ENCODE assay signal across 29 cellular contexts in genomic region chr1:5484451-5485165, GRCh38.
A peak's percentile ranks its signal among the peaks of the same experiment; 100 is the strongest.
DNase-seq lines count a peak whose midpoint lies in the region; ATAC-seq, FAIRE-seq and TF ChIP-seq lines count a peak whose summit lies in the region.
"Had no signal": no experiment of that assay in that cellular context is flagged by ENCODE, and none has a peak within 500 bp of the region (broad histone marks: within the 10 kb centered on the region; RNA-seq: fewer than 3 reads in every experiment).

No MANE protein-coding gene starts in this region.

- H3K4me2 ChIP-seq in GM23338 (no peak overlapping the region), H1 (ENCODE audit: insufficient read depth in 1 of 2, low read depth in 2 of 2, low read length in 2 of 2) (no peak overlapping the region), neuronal stem cell (ENCODE audit: insufficient read depth, low read length, poor library complexity, severe bottlenecking) (no peak overlapping the region), smooth muscle cell (no peak overlapping the region)
- H3K4me2 ChIP-seq: BLaER1 had no signal

- H2AK5ac ChIP-seq in H1 (ENCODE audit: low read depth, low read length) (0 out of 2 replicates have a peak overlapping the region, but pooled peaks have one; percentile 39), neuronal stem cell (ENCODE audit: low read depth, low read length) (no peak overlapping the region)

- H3K4me1 ChIP-seq in GM23338 (ENCODE audit: insufficient read depth) (no peaks in the 10 kb centered on the region), H1 (replicated peaks in 1 of 4; ENCODE audit: control insufficient read depth in 3 of 4, insufficient read depth in 4 of 4, low read length in 3 of 4) (no peaks in the 10 kb centered on the region; a peak in 1 of 7 replicates), neuronal stem cell (ENCODE audit: control insufficient read depth in 2 of 2, insufficient read depth in 1 of 2, low read depth in 1 of 2, low read length in 2 of 2) (peaks cover 0 to 4% of the 10 kb centered on the region in 2 donors), spleen (no peaks in the 10 kb centered on the region), smooth muscle cell (ENCODE audit: low read depth) (no peaks in the 10 kb centered on the region), foreskin keratinocyte (no peaks in the 10 kb centered on the region)
- H3K4me1 ChIP-seq: BE2C had no signal

- H4K20me1 ChIP-seq in GM23338 (replicated peaks; ENCODE audit: insufficient read depth) (no peaks in the 10 kb centered on the region), H1 (replicated peaks in 1 of 2; ENCODE audit: control insufficient read depth in 1 of 2, insufficient read depth in 2 of 2, low read length in 2 of 2) (peaks cover 0 to 2% of the 10 kb centered on the region in 2 experiments), smooth muscle cell (ENCODE audit: low read depth) (no peaks in the 10 kb centered on the region)
- H4K20me1 ChIP-seq: BLaER1 had no signal

- H3K27me3 Mint-ChIP-seq in GM23338 (ENCODE audit: insufficient read depth, low read depth, poor library complexity): peaks cover 7% of the 10 kb centered on the region
- peaks cover 13% of the 10 kb centered on the region for H3K27me3 Mint-ChIP-seq in endothelial cell (ENCODE audit: unreplicated experiment)
- H3K27me3 Mint-ChIP-seq: CD4-positive, CD25-positive, alpha-beta regulatory T cell had no signal

- H3K9ac ChIP-seq in H1 (replicated peaks in 1 of 4; ENCODE audit: extremely low read depth in 1 of 4, low read depth in 3 of 4, low read length in 3 of 4): no peak overlapping the region
- H3K9ac ChIP-seq in neuronal stem cell (ENCODE audit: low read depth, low read length, poor library complexity): no peak overlapping the region
- no peak overlapping the region for H3K9ac ChIP-seq in smooth muscle cell (ENCODE audit: low read depth)
- H3K9ac ChIP-seq: BLaER1 had no signal

- H2BK120ac ChIP-seq in H1 (replicated peaks; ENCODE audit: low read depth, low read length): no peak overlapping the region
- H2BK120ac ChIP-seq in neuronal stem cell (ENCODE audit: low read depth, low read length): no peak overlapping the region

- H3K27ac Mint-ChIP-seq in GM23338 (peak overlapping the region; percentile 53; the same call in 1 of the 2 replicates), endothelial cell (ENCODE audit: unreplicated experiment) (no peak overlapping the region)
- no peak overlapping the region for H3K27ac Mint-ChIP-seq in stimulated activated effector memory CD8-positive, alpha-beta T cell treated with anti-CD3 and anti-CD28 coated beads, Interleukin-12 subunit alpha, Interleukin-12 subunit beta, amount 100 ng/mL, for 72 hours

- CTCF ChIA-PET in H1 (lab: Charles Lee; ENCODE audit: partially characterized antibody): interaction anchor here (0.8 to 1.2 kb wide), 3 partner anchors 28 to 270 kb away, joined by 3 read pairs; no protein-coding TSS in a partner anchor

- H4K5ac ChIP-seq in H1 (ENCODE audit: insufficient read length, low read depth, low read length): no peak overlapping the region

- H3K14ac ChIP-seq in H1 (ENCODE audit: insufficient read length) (no peak overlapping the region), neuronal stem cell (ENCODE audit: low read length) (peak overlapping the region; percentile 3)

- no peak overlapping the region for H2BK20ac ChIP-seq in H1 (ENCODE audit: low read length)

- no peak for ATAC-seq in GM23338
- ATAC-seq in foreskin keratinocyte: no peak
- no peak for ATAC-seq in stimulated activated effector memory CD8-positive, alpha-beta T cell treated with anti-CD3 and anti-CD28 coated beads, Interleukin-12 subunit alpha, Interleukin-12 subunit beta, amount 100 ng/mL, for 72 hours

- H3K9me3 ChIP-seq in H1 (ENCODE audit: insufficient read depth in 2 of 2, low read depth in 1 of 2, low read length in 1 of 2) (no peaks in the 10 kb centered on the region), neuronal stem cell (replicated peaks in 1 of 2; ENCODE audit: control insufficient read depth in 2 of 2, insufficient read depth in 1 of 2, low read depth in 1 of 2, low read length in 2 of 2) (peaks cover 0 to 2% of the 10 kb centered on the region in 2 donors), spleen (no peaks in the 10 kb centered on the region), smooth muscle cell (replicated peaks; ENCODE audit: low read depth) (no peaks in the 10 kb centered on the region)
- H3K9me3 ChIP-seq: BE2C, BLaER1 had no signal

- peaks cover 5% of the 10 kb centered on the region; the same call in 1 of the 2 replicates for H3K23me2 ChIP-seq in H1 (ENCODE audit: low read depth, low read length)

- H3K79me2 ChIP-seq in GM23338 (replicated peaks; ENCODE audit: insufficient read depth): no peaks in the 10 kb centered on the region
- H3K79me2 ChIP-seq in H1 (ENCODE audit: control insufficient read depth in 1 of 2, insufficient read depth in 2 of 2, low read length in 2 of 2): no peaks in the 10 kb centered on the region
- H3K79me2 ChIP-seq in smooth muscle cell (ENCODE audit: low read depth): no peaks in the 10 kb centered on the region

- H3K18ac ChIP-seq in H1 (ENCODE audit: extremely low read depth, low read length): no peak overlapping the region
- H3K18ac ChIP-seq in neuronal stem cell (ENCODE audit: low read length): no peak overlapping the region

- no peak overlapping the region for H2BK12ac ChIP-seq in H1 (ENCODE audit: low read depth, low read length)
- H2BK12ac ChIP-seq in neuronal stem cell (ENCODE audit: low read length): no peak overlapping the region

- H3K27me3 ChIP-seq in GM23338 (ENCODE audit: insufficient read depth) (no peaks in the 10 kb centered on the region), H1 (replicated peaks in 1 of 4; ENCODE audit: control insufficient read depth in 3 of 4, extremely low read depth in 1 of 4, insufficient read depth in 3 of 4, low read length in 3 of 4) (peaks cover 0 to 6% (median 0%) of the 10 kb centered on the region in 4 experiments; a peak in 3 of 7 replicates), neuronal stem cell (ENCODE audit: control insufficient read depth in 3 of 3, insufficient read depth in 3 of 3, low read depth in 1 of 3, low read length in 3 of 3) (peaks cover 0 to 4% (median 0%) of the 10 kb centered on the region in 3 experiments), spleen (replicated peaks in 1 of 7) (peaks cover 0 to 51% (median 0%) of the 10 kb centered on the region in 7 donors), smooth muscle cell (ENCODE audit: low read depth) (peaks cover 8% of the 10 kb centered on the region), foreskin keratinocyte (no peaks in the 10 kb centered on the region)
- H3K27me3 ChIP-seq: BE2C, BLaER1 had no signal

- DNase-seq in GM23338 (ENCODE audit: low spot score): no peak
- no peak for DNase-seq in H1 (ENCODE audit: low read depth in 1 of 2, low spot score in 2 of 2)
- no peak for DNase-seq in neuronal stem cell (ENCODE audit: low spot score)
- peak; percentile 55 for DNase-seq in spleen
- no peak for DNase-seq in smooth muscle cell (lab: John Stamatoyannopoulos, UW; ENCODE audit: unreplicated experiment)
- no peak for DNase-seq in foreskin keratinocyte
- DNase-seq in endothelial cell (ENCODE audit: low spot score): no peak
- no peak for DNase-seq in stimulated activated effector memory CD8-positive, alpha-beta T cell treated with anti-CD3 and anti-CD28 coated beads, Interleukin-12 subunit alpha, Interleukin-12 subunit beta, amount 100 ng/mL, for 72 hours (ENCODE audit: low spot score in 2 of 2)
- DNase-seq: 8988T; ACHN; BE2C; C1 segment of cervical spinal cord; CD4-positive, alpha-beta memory T cell; CD4-positive, CD25-positive, alpha-beta regulatory T cell; CD8-positive, alpha-beta memory T cell; COR-L47; DMS 273 treated with DMSO at 0.1 percent for 48 hours; DMS153; DMS53; DMS79; DND-41; EL; GF-D8 had no signal

- H3F3A ChIP-seq in GM23338 (replicated peaks; ENCODE audit: low read depth) (no peaks in the 10 kb centered on the region), smooth muscle cell (ENCODE audit: low read depth) (no peaks in the 10 kb centered on the region)

- no peak overlapping the region for H3K56ac ChIP-seq in H1 (replicated peaks; ENCODE audit: insufficient read length, low read depth, low read length)

- H4K91ac ChIP-seq in H1 (replicated peaks; ENCODE audit: insufficient read length, low read length) (no peak overlapping the region), neuronal stem cell (ENCODE audit: low read depth, low read length, poor library complexity) (no peak overlapping the region)

- H4K8ac ChIP-seq in H1 (ENCODE audit: extremely low read depth, insufficient read depth, low read length): no peak overlapping the region
- H4K8ac ChIP-seq in neuronal stem cell (ENCODE audit: low read depth, low read length): no peak overlapping the region

- H3K4me3 Mint-ChIP-seq in GM23338 (no peak overlapping the region), endothelial cell (ENCODE audit: unreplicated experiment) (no peak overlapping the region)
- no peak overlapping the region for H3K4me3 Mint-ChIP-seq in stimulated activated effector memory CD8-positive, alpha-beta T cell treated with anti-CD3 and anti-CD28 coated beads, Interleukin-12 subunit alpha, Interleukin-12 subunit beta, amount 100 ng/mL, for 72 hours
- H3K4me3 Mint-ChIP-seq: CD14-positive monocyte; CD4-positive, alpha-beta memory T cell; CD4-positive, CD25-positive, alpha-beta regulatory T cell; CD8-positive, alpha-beta memory T cell had no signal

- H2AFZ ChIP-seq in GM23338 (no peak overlapping the region), H1 (ENCODE audit: low read length) (no peak overlapping the region), neuronal stem cell (ENCODE audit: low read length) (no peak overlapping the region), smooth muscle cell (ENCODE audit: low read depth) (no peak overlapping the region)

- H3K36me3 ChIP-seq in GM23338 (ENCODE audit: insufficient read depth): no peaks in the 10 kb centered on the region; the same call in 1 of the 2 replicates
- no peaks in the 10 kb centered on the region for H3K36me3 ChIP-seq in H1 (ENCODE audit: control insufficient read depth in 2 of 4, insufficient read depth in 4 of 4, low read length in 3 of 4)
- no peaks in the 10 kb centered on the region for H3K36me3 ChIP-seq in neuronal stem cell (replicated peaks in 1 of 2; ENCODE audit: control insufficient read depth in 2 of 2, insufficient read depth in 2 of 2, low read length in 2 of 2)
- H3K36me3 ChIP-seq in spleen: no peaks in the 10 kb centered on the region
- H3K36me3 ChIP-seq in smooth muscle cell (ENCODE audit: low read depth): no peaks in the 10 kb centered on the region
- H3K36me3 ChIP-seq: BE2C, BLaER1 had no signal

- H3K36me3 Mint-ChIP-seq in GM23338 (ENCODE audit: low read depth): no peaks in the 10 kb centered on the region; the same call in 2 of the 3 replicates
- H3K36me3 Mint-ChIP-seq in endothelial cell (ENCODE audit: low read depth, unreplicated experiment): no peaks in the 10 kb centered on the region
- H3K36me3 Mint-ChIP-seq in stimulated activated effector memory CD8-positive, alpha-beta T cell treated with anti-CD3 and anti-CD28 coated beads, Interleukin-12 subunit alpha, Interleukin-12 subunit beta, amount 100 ng/mL, for 72 hours: no peaks in the 10 kb centered on the region
- H3K36me3 Mint-ChIP-seq: CD14-positive monocyte; CD4-positive, alpha-beta memory T cell; CD4-positive, CD25-positive, alpha-beta regulatory T cell; CD8-positive, alpha-beta memory T cell had no signal

- H3K23ac ChIP-seq in H1 (ENCODE audit: insufficient read length): no peak overlapping the region
- no peak overlapping the region for H3K23ac ChIP-seq in neuronal stem cell (ENCODE audit: low read depth, low read length, poor library complexity)

- POLR2A ChIA-PET in H1 (lab: Charles Lee; ENCODE audit: partially characterized antibody): no interaction called here

- peaks cover 7% of the 10 kb centered on the region; the same call in 2 of the 3 replicates for H3K4me1 Mint-ChIP-seq in GM23338
- no peaks in the 10 kb centered on the region for H3K4me1 Mint-ChIP-seq in endothelial cell (ENCODE audit: unreplicated experiment)
- peaks cover 15% of the 10 kb centered on the region for H3K4me1 Mint-ChIP-seq in stimulated activated effector memory CD8-positive, alpha-beta T cell treated with anti-CD3 and anti-CD28 coated beads, Interleukin-12 subunit alpha, Interleukin-12 subunit beta, amount 100 ng/mL, for 72 hours
- H3K4me1 Mint-ChIP-seq: CD14-positive monocyte had no signal

- H2BK15ac ChIP-seq in H1 (ENCODE audit: low read length) (no peak overlapping the region), neuronal stem cell (ENCODE audit: low read length) (no peak overlapping the region)

- FAIRE-seq in H1 (lab: Jason Lieb, UNC): no peak
- FAIRE-seq: A204.1, G401.6, GM12891, GM18507 had no signal

- H3K9me2 ChIP-seq in GM23338 (ENCODE audit: insufficient read depth): no peaks in the 10 kb centered on the region

- H2BK5ac ChIP-seq in H1 (ENCODE audit: low read depth, low read length) (no peak overlapping the region), neuronal stem cell (ENCODE audit: low read length) (no peak overlapping the region)

- H3K27ac ChIP-seq in GM23338 (ENCODE audit: low read depth): no peak overlapping the region
- H3K27ac ChIP-seq in H1 (ENCODE audit: low read depth, low read length): no peak overlapping the region
- no peak overlapping the region for H3K27ac ChIP-seq in neuronal stem cell (replicated peaks; ENCODE audit: low read length)
- no peak overlapping the region for H3K27ac ChIP-seq in spleen
- H3K27ac ChIP-seq in smooth muscle cell (ENCODE audit: low read depth): no peak overlapping the region
- H3K27ac ChIP-seq in foreskin keratinocyte: no peak overlapping the region
- H3K27ac ChIP-seq: BLaER1 had no signal

- TF ChIP-seq POLR2A in H1 (IDR thresholded peaks at IDR 0.05; ENCODE audit: control extremely low read depth in 1 of 2, low read depth in 2 of 2, low read length in 2 of 2) (no peak), spleen (IDR thresholded peaks at IDR 0.05) (no peak)

- 91% methylated on average over 15 of the region's 15 CpGs; no CpG with 5 or more reads in 1 of the 2 experiments for WGBS in H1 (ENCODE audit: extremely low coverage in 1 of 2, insufficient coverage in 1 of 2, insufficient read length in 1 of 2, insufficient replicate concordance in 2 of 2, low coverage in 1 of 2, low lambda C conversion rate in 2 of 2, missing lambda C conversion rate in 1 of 2), 2 experiments
- WGBS in neuronal stem cell (ENCODE audit: extremely low coverage in 2 of 2, insufficient read length in 2 of 2, insufficient replicate concordance in 1 of 2), 2 donors: 100% methylated on average over 1 of the region's 15 CpGs; no CpG with 5 or more reads in 1 of the 2 donors
- 68 to 80% (median 72%) methylated on average over 15 of the region's 15 CpGs for WGBS in spleen, 5 donors
- 81% methylated on average over 15 of the region's 15 CpGs for WGBS in smooth muscle cell (ENCODE audit: low lambda C conversion rate)

- TF ChIP-seq CTCF in GM23338 (conservative IDR thresholded peaks at IDR 0.05; ENCODE audit: low read depth in 2 of 2) (no peak), H1 (IDR thresholded peaks at IDR 0.05; ENCODE audit: control extremely low read depth in 1 of 3, insufficient read depth in 1 of 3, low read depth in 1 of 3, low read length in 3 of 3) (no peak), spleen (IDR thresholded peaks at IDR 0.05 in 8 of 11, conservative IDR thresholded peaks at IDR 0.05 in 3 of 11) (no peak), smooth muscle cell (IDR thresholded peaks at IDR 0.05; ENCODE audit: borderline replicate concordance, insufficient read depth, poor library complexity, severe bottlenecking) (no peak), foreskin keratinocyte (conservative IDR thresholded peaks at IDR 0.05) (no peak), endothelial cell (IDR thresholded peaks at IDR 0.05; ENCODE audit: unreplicated experiment) (no peak)

- H3K4me3 ChIP-seq in GM23338 (no peak overlapping the region), H1 (ENCODE audit: extremely low read depth in 1 of 4, insufficient read depth in 2 of 4, low read depth in 3 of 4, low read length in 4 of 4) (no peak overlapping the region), neuronal stem cell (ENCODE audit: low read length in 2 of 2) (no peak overlapping the region), spleen (no peak overlapping the region), smooth muscle cell (no peak overlapping the region)
- H3K4me3 ChIP-seq: BLaER1 had no signal

- H3K9me3 Mint-ChIP-seq in GM23338 (no peaks in the 10 kb centered on the region), endothelial cell (ENCODE audit: unreplicated experiment) (no peaks in the 10 kb centered on the region)
- H3K9me3 Mint-ChIP-seq in stimulated activated effector memory CD8-positive, alpha-beta T cell treated with anti-CD3 and anti-CD28 coated beads, Interleukin-12 subunit alpha, Interleukin-12 subunit beta, amount 100 ng/mL, for 72 hours: no peaks in the 10 kb centered on the region
- H3K9me3 Mint-ChIP-seq: CD4-positive, alpha-beta memory T cell; CD4-positive, CD25-positive, alpha-beta regulatory T cell; CD8-positive, alpha-beta memory T cell had no signal

- H3K79me1 ChIP-seq in H1 (ENCODE audit: low read depth, low read length) (no peaks in the 10 kb centered on the region), neuronal stem cell (ENCODE audit: low read depth, low read length) (no peaks in the 10 kb centered on the region)

- H3K4ac ChIP-seq in H1 (replicated peaks; ENCODE audit: insufficient read length, low read depth, low read length) (no peak overlapping the region), neuronal stem cell (ENCODE audit: low read length) (no peak overlapping the region)

- no peak for TF ChIP-seq EP300 in H1 (IDR thresholded peaks at IDR 0.05; ENCODE audit: borderline replicate concordance in 1 of 2, low read depth in 2 of 2, low read length in 2 of 2)

- TF ChIP-seq RAD21 in H1 (IDR thresholded peaks at IDR 0.05 in 1 of 2, conservative IDR thresholded peaks at IDR 0.05 in 1 of 2; ENCODE audit: low read depth in 2 of 2, low read length in 2 of 2): no peak

- intact Hi-C loops in spleen (cut with DNase I; ENCODE audit: low total_unique reads): no loop called here
